ENCODE assay signal across 8 cellular contexts in genomic region chr10:119737827-119738226, GRCh38. TPM values are rescaled to one million over a fixed set of nuclear protein-coding genes. Genes with fewer than 3 reads are reported as not detected.
DNase-seq lines count a peak whose midpoint lies in the region; ATAC-seq and TF ChIP-seq lines count a peak whose summit lies in the region.
"Had no signal": no experiment of that assay in that cellular context is flagged by ENCODE, and none has a peak within 500 bp of the region (broad histone marks: within the 10 kb centered on the region; RNA-seq: fewer than 3 reads in every experiment).

No MANE protein-coding gene starts in this region.

- H3K27ac ChIP-seq in GM23248 (peak overlapping the region; percentile 44), PC-3 (ENCODE audit: low read length) (peak overlapping the region; percentile 35)
- H3K27ac ChIP-seq: neutrophil had no signal

- no TSS peak for BruUV-seq in PC-3 (replicated peaks; lab: Mats Ljungman, UMichigan)

- ATAC-seq in PC-3 (peak; percentile 97), esophagus mucosa (peak; percentile 97), HG03196 (IDR thresholded peaks at IDR 0.05; ENCODE audit: unreplicated experiment) (no peak), GM21367 (IDR thresholded peaks at IDR 0.05; ENCODE audit: unreplicated experiment) (no peak), HG03439 (IDR thresholded peaks at IDR 0.05; ENCODE audit: unreplicated experiment) (no peak)

- H3K4me1 ChIP-seq in GM23248 (ENCODE audit: insufficient read depth) (peaks cover 27% of the 10 kb centered on the region), PC-3 (ENCODE audit: insufficient read depth, low read length) (peaks cover 26% of the 10 kb centered on the region)

- intact Hi-C loops in PC-3 (cut with micrococcal nuclease) = no loop called here

- DNase-seq in GM23248 (peak; percentile 88), PC-3 (peak; percentile 78), renal cortical epithelial cell (ENCODE audit: low read depth) (peak; percentile 94)

- H4K20me1 ChIP-seq in GM23248 (ENCODE audit: insufficient read depth) (no peaks in the 10 kb centered on the region), PC-3 (ENCODE audit: low read length) (no peaks in the 10 kb centered on the region)

- WGBS in GM23248 (ENCODE audit: low coverage in 1 of 2, low lambda C conversion rate in 2 of 2, missing lambda C conversion rate in 2 of 2), 2 experiments = 32 to 38% methylated on average over 1 of the region's 1 CpG

- no peaks in the 10 kb centered on the region for H3K9me3 ChIP-seq in GM23248 (ENCODE audit: low read depth)
- no peaks in the 10 kb centered on the region for H3K9me3 ChIP-seq in PC-3 (ENCODE audit: low read length)
- H3K9me3 ChIP-seq: neutrophil had no signal

- H3K36me3 ChIP-seq in GM23248 (ENCODE audit: low read depth) (no peaks in the 10 kb centered on the region), PC-3 (ENCODE audit: low read depth, low read length) (no peaks in the 10 kb centered on the region)
- H3K36me3 ChIP-seq: neutrophil had no signal

- H3K9ac ChIP-seq in GM23248 = peak overlapping the region; percentile 16; the same call in 1 of the 2 replicates
- no peak overlapping the region for H3K9ac ChIP-seq in PC-3 (ENCODE audit: low read length)

- H3K27me3 ChIP-seq in GM23248 (replicated peaks; ENCODE audit: insufficient read depth) (no peaks in the 10 kb centered on the region), PC-3 (ENCODE audit: low read length) (no peaks in the 10 kb centered on the region)
- H3K27me3 ChIP-seq: neutrophil had no signal

- H3F3A ChIP-seq in GM23248 (ENCODE audit: insufficient read depth) (peaks cover 18% of the 10 kb centered on the region; the same call in 1 of the 2 replicates), PC-3 (ENCODE audit: low read length, unreplicated experiment) (no peaks in the 10 kb centered on the region)

- TF ChIP-seq CTCF in PC-3 (conservative IDR thresholded peaks at IDR 0.05; ENCODE audit: low read depth, low read length) = no peak

- H3K4me2 ChIP-seq in GM23248 (ENCODE audit: unreplicated experiment) (peak overlapping the region; percentile 67), PC-3 (ENCODE audit: low read length) (peak overlapping the region; percentile 57)

- CTCF ChIA-PET in PC-3 (lab: Charles Lee) = no interaction called here

- H3K4me3 ChIP-seq in GM23248 (0 out of 2 replicates have a peak overlapping the region, but pooled peaks have one; percentile 29), PC-3 (ENCODE audit: low read length) (no peak overlapping the region; the same call in 1 of the 2 replicates)

- POLR2A ChIA-PET in PC-3 (lab: Charles Lee; ENCODE audit: unreplicated experiment) = interaction anchor here (0.7 kb wide), 1 partner anchor 504 kb away, joined by 3 read pairs; no protein-coding TSS in a partner anchor

- H3K79me2 ChIP-seq in GM23248 (ENCODE audit: insufficient read depth) = peaks cover 26% of the 10 kb centered on the region
- peaks cover 38% of the 10 kb centered on the region for H3K79me2 ChIP-seq in PC-3 (ENCODE audit: low read length)

- peak overlapping the region; percentile 67 for H2AFZ ChIP-seq in GM23248
- 0 out of 2 replicates have a peak overlapping the region, but pooled peaks have one; percentile 3 for H2AFZ ChIP-seq in PC-3 (ENCODE audit: low read length)

- H3K9me2 ChIP-seq in GM23248 (ENCODE audit: insufficient read depth) (no peaks in the 10 kb centered on the region), PC-3 (replicated peaks; ENCODE audit: low read length) (no peaks in the 10 kb centered on the region)

- in situ Hi-C loops in GM23248 (cut with MboI) = no loop called here

RNA-seq across cellular contexts. Expression of gene INPP5F, which starts 12.0 kb away (rescaled TPM):
- 9.9 and 10.9 TPM in 2 replicates for total RNA-seq in GM23248 (2014; rRNA removed; shearing (Covaris generic))
- polyA plus RNA-seq in GM23248 (2016; fragmentation: Nextera tagmentation; extraction: Ambion mirVana) = 6.6 and 8.5 TPM in 2 replicates
- total RNA-seq in PC-3 (2014; rRNA removed) (8.1 and 8.2 TPM in 2 replicates), esophagus mucosa (7.6 TPM), renal cortical epithelial cell (19.3 and 24.4 TPM in 2 replicates)

Comparison
In these comparisons a context has a peak if more than half of its experiments do, and no peak if none do; other contexts are left out.
1. ATAC-seq: peak in PC-3 (single experiment) and esophagus mucosa (single experiment); none in HG03196 (single experiment), GM21367 (single experiment) and HG03439 (single experiment).
2. Peak in every context shown above with its lines, with median percentiles within 50 percentile points of each other: DNase-seq.